Comparison of ENCODE assay signal across 4 cellular contexts in genomic region chr12:113354192-113354591, GRCh38. TPM values are rescaled to one million over a fixed set of nuclear protein-coding genes. Genes with fewer than 3 reads are reported as not detected.
"Had no signal": no experiment of that assay in that cellular context is flagged by ENCODE, and none has a peak within 500 bp of the region (broad histone marks: within the 10 kb centered on the region; RNA-seq: fewer than 3 reads in every experiment).

No MANE protein-coding gene starts in this region.

RNA-seq across cellular contexts. Expression of gene SDS, which starts 49.5 kb away (rescaled TPM):
- total RNA-seq: temporal lobe, urinary bladder, uterus, vagina had no signal
